ENCODE assay signal across 13 cellular contexts in the genomic region with DNA sequence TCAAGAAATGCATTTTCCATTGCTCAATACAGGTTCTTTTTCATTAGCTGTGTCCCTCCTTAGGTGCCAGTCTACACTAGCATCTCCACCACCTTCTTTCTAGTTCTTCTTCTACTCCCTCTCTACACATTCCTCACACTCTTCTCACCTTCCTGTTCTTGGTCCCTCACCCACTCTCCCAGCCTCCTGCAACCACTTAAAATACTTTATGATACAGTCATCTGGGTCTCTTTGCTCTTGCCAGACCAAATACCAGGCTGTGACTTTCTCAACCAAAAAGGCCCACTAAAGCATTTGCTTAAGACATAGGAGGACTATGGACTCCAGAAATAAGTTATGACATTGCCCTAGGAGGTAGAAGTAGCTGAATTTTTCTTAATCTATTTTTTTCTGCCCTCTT. TPM values are rescaled to one million over a fixed set of nuclear protein-coding genes. Genes with fewer than 3 reads are reported as not detected.
DNase-seq lines count a peak whose midpoint lies in the region; ATAC-seq and TF ChIP-seq lines count a peak whose summit lies in the region.
"Had no signal": no experiment of that assay in that cellular context is flagged by ENCODE, and none has a peak within 500 bp of the region (broad histone marks: within the 10 kb centered on the region; RNA-seq: fewer than 3 reads in every experiment).

No MANE protein-coding gene starts in this region.

- DNase-seq in AG09309 (ENCODE audit: low read depth) (peak; percentile 74), LHCN-M2 (ENCODE audit: low read depth) (peak; percentile 68), epithelial cell of esophagus (ENCODE audit: low read depth) (peak; percentile 84), lung (ENCODE audit: low spot score) (peak; percentile 56), cerebellar nuclear complex (lab: John Stamatoyannopoulos, UW) (no peak), SK-N-DZ (ENCODE audit: low spot score) (no peak)
- DNase-seq: activated CD4-positive, alpha-beta T cell treated with anti-CD3 and anti-CD28 coated beads for 36 hours; CD8-positive, alpha-beta memory T cell had no signal

- no peak overlapping the region for H3K27ac ChIP-seq in lung (ENCODE audit: low read depth in 1 of 2, low read length in 1 of 2)

- H3K4me3 ChIP-seq in AG09309 (ENCODE audit: control insufficient read depth, low read depth, low read length) = no peak overlapping the region
- no peak overlapping the region for H3K4me3 ChIP-seq in epithelial cell of esophagus (ENCODE audit: low read length)
- H3K4me3 ChIP-seq in lung = no peak overlapping the region
- H3K4me3 ChIP-seq: K562 had no signal

- no peaks in the 10 kb centered on the region for H3K36me3 ChIP-seq in lung (ENCODE audit: control insufficient read depth in 2 of 2, insufficient read depth in 2 of 2, low read length in 2 of 2)

- peaks cover 0 to 6% of the 10 kb centered on the region in 2 donors for H3K4me1 ChIP-seq in lung (ENCODE audit: control insufficient read depth in 2 of 2, insufficient read depth in 2 of 2, low read length in 2 of 2)

- no peaks in the 10 kb centered on the region for H3K27me3 ChIP-seq in lung (ENCODE audit: control insufficient read depth, insufficient read depth)

- H3K9me3 ChIP-seq in lung (ENCODE audit: control insufficient read depth in 2 of 2, insufficient read depth in 1 of 2, low read length in 1 of 2) = no peaks in the 10 kb centered on the region

- no peak for TF ChIP-seq CTCF in AG09309 (IDR thresholded peaks at IDR 0.05; ENCODE audit: control insufficient read depth, insufficient read depth, low read depth, low read length, missing control alignments)
- no peak for TF ChIP-seq CTCF in epithelial cell of esophagus (IDR thresholded peaks at IDR 0.05; ENCODE audit: insufficient read depth, low read depth, low read length, missing control alignments)
- no peak for TF ChIP-seq CTCF in lung (IDR thresholded peaks at IDR 0.05; ENCODE audit: control extremely low read depth, extremely low read depth)

- ATAC-seq in lung (ENCODE audit: insufficient read depth, low FRiP score) (peak; percentile 77), HG02938 (IDR thresholded peaks at IDR 0.05; ENCODE audit: unreplicated experiment) (no peak), GM18498 (IDR thresholded peaks at IDR 0.05; ENCODE audit: unreplicated experiment) (no peak)
- ATAC-seq: activated CD4-positive, alpha-beta T cell treated with anti-CD3 and anti-CD28 coated beads for 36 hours; K562; stimulated activated effector memory CD8-positive, alpha-beta T cell treated with anti-CD3 and anti-CD28 coated beads, Interleukin-12 subunit alpha, Interleukin-12 subunit beta, amount 100 ng/mL, for 72 hours had no signal

RNA-seq across cellular contexts. Expression of a gene that starts 35.1 kb away (rescaled TPM):
- total RNA-seq in LHCN-M2 (2014; rRNA removed) (4.3 and 5.4 TPM in 2 replicates), lung (1 to 10 TPM; 7.5 to 9.1 TPM)
- 2.7 TPM for polyA plus RNA-seq in LHCN-M2 (2012)
- 1 to 10 TPM; 3.7 to 3.9 TPM for polyA plus RNA-seq in lung
- 6.8 and 7.4 TPM in 2 replicates for polyA plus RNA-seq in SK-N-DZ (2014; cell fraction: cytosol; rRNA removed)
- 2.7 and 3.1 TPM in 2 replicates for polyA plus RNA-seq in SK-N-DZ (2014; cell fraction: nucleus; rRNA removed)

RNA-seq across cellular contexts. Expression of a gene that starts 42.6 kb away (rescaled TPM):
- not detected in 2 replicates for total RNA-seq in LHCN-M2 (2014; rRNA removed)
- 0.10 TPM for polyA plus RNA-seq in LHCN-M2 (2012)
- under 1 TPM; 0.43 to 0.74 TPM for total RNA-seq in lung
- under 1 TPM; 0.37 to 0.38 TPM for polyA plus RNA-seq in lung
- polyA plus RNA-seq in SK-N-DZ (2014; cell fraction: cytosol; rRNA removed) = not detected in 2 replicates
- polyA plus RNA-seq in SK-N-DZ (2014; cell fraction: nucleus; rRNA removed) = not detected in 2 replicates
- total RNA-seq: activated CD4-positive, alpha-beta T cell treated with anti-CD3 and anti-CD28 coated beads for 36 hours; CD8-positive, alpha-beta memory T cell; dermis microvascular lymphatic vessel endothelial cell; K562 had no signal
- polyA plus RNA-seq: CD8-positive, alpha-beta memory T cell had no signal

RNA-seq across cellular contexts. Expression of a gene that starts 51.2 kb away (rescaled TPM):
- not detected in 2 replicates for total RNA-seq in LHCN-M2 (2014; rRNA removed)
- polyA plus RNA-seq in LHCN-M2 (2012) = not detected
- total RNA-seq in lung = 1 to 10 TPM; 1.8 to 4.9 TPM
- polyA plus RNA-seq in lung = 1 to 10 TPM; 1.4 to 2.2 TPM
- 16.2 and 17.5 TPM in 2 replicates for polyA plus RNA-seq in SK-N-DZ (2014; cell fraction: cytosol; rRNA removed)
- 40.6 and 58.6 TPM in 2 replicates for polyA plus RNA-seq in SK-N-DZ (2014; cell fraction: nucleus; rRNA removed)
- total RNA-seq: dermis microvascular lymphatic vessel endothelial cell had no signal
- polyA plus RNA-seq: CD8-positive, alpha-beta memory T cell had no signal

Comparison
In these comparisons a context has a peak if more than half of its experiments do, and no peak if none do; other contexts are left out.
1. DNase-seq: peak in AG09309 (single experiment), LHCN-M2 (single experiment), epithelial cell of esophagus (single experiment) and lung (single experiment); none in cerebellar nuclear complex (0 of 2) and SK-N-DZ (single experiment).